In the genomic region with DNA sequence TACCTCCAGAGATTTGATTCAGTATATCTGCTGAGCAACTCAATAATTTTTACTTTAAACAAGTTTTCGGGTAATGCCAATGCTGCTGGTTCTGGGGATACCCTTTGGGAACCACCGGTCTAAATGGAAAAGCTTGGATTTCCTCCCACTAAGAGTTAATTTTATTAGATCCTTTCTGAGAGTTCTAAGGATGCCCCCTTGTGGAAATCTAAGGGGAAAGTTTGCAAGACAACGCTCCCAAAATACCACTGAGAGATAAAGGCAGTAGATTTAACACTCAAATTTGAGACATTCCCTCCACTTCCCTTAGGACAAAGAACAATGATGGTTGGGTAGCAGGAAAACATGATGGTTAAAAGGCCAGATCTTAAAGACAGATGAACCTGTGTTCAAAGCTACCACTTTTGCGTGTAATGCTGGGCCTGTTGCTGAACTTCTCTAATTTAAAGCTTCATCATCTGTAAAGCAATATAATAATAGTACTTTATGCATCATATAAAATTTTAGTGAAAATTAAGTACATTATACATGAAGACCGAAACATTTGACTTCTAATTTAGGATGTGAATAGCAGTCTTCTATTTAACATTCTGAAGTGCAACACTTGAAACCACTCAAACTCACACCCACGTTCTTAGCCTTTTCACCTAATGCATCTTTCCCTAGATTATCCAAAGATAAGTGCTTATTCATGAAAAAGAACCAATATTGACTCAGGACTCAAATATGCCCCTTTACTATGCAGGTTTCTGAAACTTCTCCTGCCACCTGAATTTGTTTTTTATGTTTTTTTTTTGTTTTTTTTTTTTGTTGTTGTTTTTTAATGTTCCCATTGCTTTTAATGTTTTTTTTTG, we compare ENCODE assay signal across 8 cellular contexts.
DNase-seq lines count a peak whose midpoint lies in the region; ATAC-seq and TF ChIP-seq lines count a peak whose summit lies in the region.

No MANE protein-coding gene starts in this region.

- TF ChIP-seq CTCF in VCaP (conservative IDR thresholded peaks at IDR 0.05) = peak; percentile 80
- peak; percentile 37 for TF ChIP-seq CTCF in kidney epithelial cell (IDR thresholded peaks at IDR 0.05; ENCODE audit: insufficient read depth, low read length, poor library complexity, severe bottlenecking)

- H3K27ac ChIP-seq in Karpas-422 (ENCODE audit: low read length) = no peak overlapping the region
- no peak overlapping the region for H3K27ac ChIP-seq in VCaP

- no peak overlapping the region for H3K4me2 ChIP-seq in Karpas-422 (ENCODE audit: low read depth, low read length, poor library complexity, severe bottlenecking)

- no peak for ATAC-seq in GM18868 (IDR thresholded peaks at IDR 0.05; ENCODE audit: unreplicated experiment)
- no peak for ATAC-seq in GM19463 (IDR thresholded peaks at IDR 0.05; ENCODE audit: unreplicated experiment)
- no peak for ATAC-seq in HG02623 (IDR thresholded peaks at IDR 0.05; ENCODE audit: unreplicated experiment)

- H3K27me3 ChIP-seq in Karpas-422 (ENCODE audit: low read length) = no peaks in the 10 kb centered on the region
- H3K27me3 ChIP-seq in kidney epithelial cell (ENCODE audit: control insufficient read depth, insufficient read depth, low read length) = no peaks in the 10 kb centered on the region

- H3K36me3 ChIP-seq in Karpas-422 (ENCODE audit: insufficient read depth, low read length) (no peaks in the 10 kb centered on the region), kidney epithelial cell (ENCODE audit: control insufficient read depth, insufficient read depth, low read length) (no peaks in the 10 kb centered on the region)

- H3K4me3 ChIP-seq in Karpas-422 (ENCODE audit: low read length) (no peak overlapping the region), kidney epithelial cell (ENCODE audit: low read depth, low read length) (no peak overlapping the region)

- H4K20me1 ChIP-seq in Karpas-422 (ENCODE audit: insufficient read depth, low read depth, low read length) = no peaks in the 10 kb centered on the region

- no peaks in the 10 kb centered on the region for H3K9me2 ChIP-seq in Karpas-422 (replicated peaks; ENCODE audit: insufficient read depth, low read length)

- no peak overlapping the region for H3K9ac ChIP-seq in Karpas-422 (ENCODE audit: low read length)

- H3K4me1 ChIP-seq in Karpas-422 (ENCODE audit: low read length) = no peaks in the 10 kb centered on the region

- no peaks in the 10 kb centered on the region for H3K79me2 ChIP-seq in Karpas-422 (ENCODE audit: low read length)

- no peaks in the 10 kb centered on the region; the same call in 1 of the 2 replicates for H3K9me3 ChIP-seq in Karpas-422 (ENCODE audit: low read length)

- in situ Hi-C loops in Caki2 (cut with HindIII; ENCODE audit: low pct_unique_long_range_greater_than_20kb, low sequenced_read_pairs) = no loop called here

- H2AFZ ChIP-seq in Karpas-422 (ENCODE audit: low read length) = no peak overlapping the region

- peak; percentile 14 for DNase-seq in Caki2 (ENCODE audit: low read depth)
- peak; percentile 56 for DNase-seq in Karpas-422
- DNase-seq in kidney epithelial cell (ENCODE audit: low read depth) = no peak
- no peak for DNase-seq in NK-92 (lab: John Stamatoyannopoulos, UW; ENCODE audit: unreplicated experiment)

Comparison
In these comparisons a context has a peak if more than half of its experiments do, and no peak if none do; other contexts are left out.
1. DNase-seq: peak in Caki2 (single experiment) and Karpas-422 (single experiment); none in kidney epithelial cell (single experiment) and NK-92 (single experiment).